Comparison of ENCODE assay signal across 20 cellular contexts in genomic region chr6:6851862-6852261, GRCh38.
"Had no signal": no experiment of that assay in that cellular context is flagged by ENCODE, and none has a peak within 500 bp of the region (broad histone marks: within the 10 kb centered on the region; RNA-seq: fewer than 3 reads in every experiment).

No MANE protein-coding gene starts in this region.

- H3K27me3 Mint-ChIP-seq: naive thymus-derived CD4-positive, alpha-beta T cell; type B pancreatic cell had no signal

- H3K36me3 Mint-ChIP-seq: type B pancreatic cell had no signal

- H3K9me3 ChIP-seq: colonic mucosa, gastrocnemius medialis, heart right ventricle, neutrophil, psoas muscle, sigmoid colon, suprapubic skin, thyroid gland had no signal

- FAIRE-seq: urothelium cell line had no signal

- H3K4me3 Mint-ChIP-seq: naive thymus-derived CD4-positive, alpha-beta T cell; nephron progenitor cell; type B pancreatic cell had no signal

- H3K36me3 ChIP-seq: colonic mucosa, gastrocnemius medialis, heart right ventricle, neutrophil, sigmoid colon, suprapubic skin, thyroid gland had no signal

- ATAC-seq: naive thymus-derived CD4-positive, alpha-beta T cell had no signal

- DNase-seq: colonic mucosa; dorsolateral prefrontal cortex; effector CD8-positive, alpha-beta T cell; gastrocnemius medialis; heart right ventricle; islet precursor cell; mammary epithelial cell; naive thymus-derived CD4-positive, alpha-beta T cell; nephron progenitor cell; psoas muscle; sigmoid colon; stimulated activated CD4-positive, alpha-beta T cell treated with anti-CD3 and anti-CD28 coated beads, Interleukin-12 subunit alpha, Interleukin-12 subunit beta, amount 100 ng/mL, for 4 hours; stimulated activated CD4-positive, alpha-beta T cell treated with anti-CD3 and anti-CD28 coated beads, Interleukin-2, amount 100 ng/mL, for 48 hours; stimulated activated naive CD4-positive, alpha-beta T cell treated with Interleukin-2 at 50 U/mL for 16 hours; thyroid gland had no signal

- H3K27me3 ChIP-seq: colonic mucosa, gastrocnemius medialis, heart right ventricle, neutrophil, sigmoid colon, suprapubic skin, thyroid gland had no signal

- H3K27ac ChIP-seq: dorsolateral prefrontal cortex, neutrophil, psoas muscle, sigmoid colon, suprapubic skin, thyroid gland had no signal

- H3K4me3 ChIP-seq: colonic mucosa, gastrocnemius medialis, heart right ventricle, psoas muscle, sigmoid colon, skin epidermis, suprapubic skin, thyroid gland had no signal

- H3K9me3 Mint-ChIP-seq: nephron progenitor cell, type B pancreatic cell had no signal

- H3K27ac Mint-ChIP-seq: naive thymus-derived CD4-positive, alpha-beta T cell; nephron progenitor cell; type B pancreatic cell had no signal
